Comparison of ENCODE assay signal across 8 cellular contexts in genomic region chr17:1649844-1650409, GRCh38. TPM values are rescaled to one million over a fixed set of nuclear protein-coding genes. Genes with fewer than 3 reads are reported as not detected.
DNase-seq lines count a peak whose midpoint lies in the region; ATAC-seq and TF ChIP-seq lines count a peak whose summit lies in the region.

Gene RILP (minus strand): TSS chr17:1649866. CDS start chr17:1649804, 62 bp downstream.

- H3K4me1 ChIP-seq in body of pancreas (peaks cover 44% of the 10 kb centered on the region), iPS-18a (ENCODE audit: control insufficient read depth, low read depth, low read length) (peaks cover 3% of the 10 kb centered on the region)

- H3K27me3 ChIP-seq in body of pancreas: no peaks in the 10 kb centered on the region
- H3K27me3 ChIP-seq in iPS-18a (ENCODE audit: control insufficient read depth, insufficient read depth, low read length): peaks cover 8% of the 10 kb centered on the region

- peak in 2 of 3 donors; percentile 50 to 62 for TF ChIP-seq POLR2A in body of pancreas (IDR thresholded peaks at IDR 0.05)

- WGBS in body of pancreas, 2 donors: 3 to 8% methylated on average over 13 to 22 of the region's 22 CpGs

- peak; percentile 65 for DNase-seq in stimulated activated CD4-positive, alpha-beta T cell treated with anti-CD3 and anti-CD28 coated beads, Interleukin-15, amount 100 ng/mL, for 24 hours
- DNase-seq in stimulated activated CD4-positive, alpha-beta T cell treated with anti-CD3 and anti-CD28 coated beads, Interleukin-1b, Interleukin-23, amount 100 ng/mL, for 48 hours: no peak
- DNase-seq in NCI-H460 (ENCODE audit: extremely low read depth, low read depth) (peak; percentile 24), body of pancreas (peak; percentile 93 to 97 (median 96)), skeletal muscle cell (ENCODE audit: low read depth) (no peak)

- intact Hi-C loops in body of pancreas (cut with DNase I): no loop called here

- ATAC-seq in body of pancreas: peak; percentile 78
- ATAC-seq in GM18861 (IDR thresholded peaks at IDR 0.05; ENCODE audit: unreplicated experiment): no peak
- no peak for ATAC-seq in HG03439 (IDR thresholded peaks at IDR 0.05; ENCODE audit: unreplicated experiment)

- peak within 1 kb of the TSS; percentile 53 to 69 for H3K4me3 ChIP-seq in body of pancreas
- peak within 1 kb of the TSS; percentile 59 for H3K4me3 ChIP-seq in iPS-18a (ENCODE audit: low read length)
- H3K4me3 ChIP-seq in skeletal muscle cell (ENCODE audit: low read depth, low read length): peak within 1 kb of the TSS; percentile 58

- no peak for TF ChIP-seq CTCF in body of pancreas (IDR thresholded peaks at IDR 0.05)

- H3K9me3 ChIP-seq in body of pancreas (no peaks in the 10 kb centered on the region), iPS-18a (ENCODE audit: control insufficient read depth, low read depth, low read length) (no peaks in the 10 kb centered on the region)

- H3K27ac ChIP-seq in body of pancreas (peak within 1 kb of the TSS; percentile 96 to 100 (median 98)), iPS-18a (ENCODE audit: low read length) (no peak within 1 kb of the TSS)

- H3K36me3 ChIP-seq in body of pancreas (replicated peaks in 1 of 2; ENCODE audit: insufficient read depth in 1 of 2, low read depth in 2 of 2) (peaks cover 22 to 38% of the 10 kb centered on the region in 2 donors), iPS-18a (ENCODE audit: control insufficient read depth, low read depth, low read length) (peaks cover 45% of the 10 kb centered on the region)

- peak within 1 kb of the TSS; percentile 8 for H3K9ac ChIP-seq in iPS-18a (ENCODE audit: low read length)

RNA-seq across cellular contexts. Expression of gene RILP, which starts in this region (rescaled TPM):
- total RNA-seq in NCI-H460 (2014; rRNA removed; shearing (Covaris generic)): 1.2 and 2.1 TPM in 2 replicates
- polyA plus RNA-seq in NCI-H460 (2014; cell fraction: nucleus; rRNA removed): 2.3 and 29.3 TPM in 2 replicates
- total RNA-seq in body of pancreas: 10 to 100 TPM; 21.0 to 68.2 TPM

Comparison
In these comparisons a context has a peak if more than half of its experiments do, and no peak if none do; other contexts are left out.
1. DNase-seq: peak in stimulated activated CD4-positive, alpha-beta T cell treated with anti-CD3 and anti-CD28 coated beads, Interleukin-15, amount 100 ng/mL, for 24 hours (single experiment), NCI-H460 (single experiment) and body of pancreas (4 of 4); none in stimulated activated CD4-positive, alpha-beta T cell treated with anti-CD3 and anti-CD28 coated beads, Interleukin-1b, Interleukin-23, amount 100 ng/mL, for 48 hours (single experiment) and skeletal muscle cell (single experiment).
2. Peak in every context shown above with its lines, with median percentiles within 50 percentile points of each other: H3K4me3 ChIP-seq.